ENCODE assay signal across 12 cellular contexts in genomic region chr3:125936891-125937290, GRCh38. TPM values are rescaled to one million over a fixed set of nuclear protein-coding genes. Genes with fewer than 3 reads are reported as not detected.
DNase-seq lines count a peak whose midpoint lies in the region; ATAC-seq, FAIRE-seq and TF ChIP-seq lines count a peak whose summit lies in the region.
"Not testable (repeated sequence)": the region's sequence is repeated elsewhere in the genome, so short reads cannot be mapped to it uniquely, and the experiment has no call there.
"Had no signal": no experiment of that assay in that cellular context is flagged by ENCODE, and none has a peak within 500 bp of the region (broad histone marks: within the 10 kb centered on the region; RNA-seq: fewer than 3 reads in every experiment).

No MANE protein-coding gene starts in this region.

- POLR2A ChIA-PET in HEK293 (lab: Yijun Ruan, JAX) = interaction anchor here (0.6 kb wide), 1 partner anchor 341 kb away, joined by 3 read pairs; no protein-coding TSS in a partner anchor
- POLR2A ChIA-PET in Panc1 (lab: Charles Lee); K562 (lab: Yijun Ruan, JAX); HepG2 (lab: Yijun Ruan, JAX): not testable (repeated sequence)

- not testable (repeated sequence) for H3K36me3 ChIP-seq in HEK293 (ENCODE audit: control insufficient read depth in 2 of 2, insufficient read depth in 1 of 2, low read length in 2 of 2); Panc1 (ENCODE audit: control insufficient read depth, insufficient read depth, low read length); K562 (ENCODE audit: control insufficient read depth, insufficient read depth, low read length); HepG2 (replicated peaks in 1 of 2; ENCODE audit: control insufficient read depth in 1 of 2, insufficient read depth in 2 of 2, low read length in 2 of 2); suprapubic skin

- H3K4me2 ChIP-seq in K562 (ENCODE audit: insufficient read depth, low read length); HepG2 (ENCODE audit: low read depth, low read length): not testable (repeated sequence)

- H2AFZ ChIP-seq in K562 (ENCODE audit: low read depth, low read length); HepG2 (ENCODE audit: low read length): not testable (repeated sequence)

- not testable (repeated sequence) for H3K4me1 ChIP-seq in HEK293 (ENCODE audit: control insufficient read depth, insufficient read depth, low read length); Panc1 (ENCODE audit: control insufficient read depth, insufficient read depth, low read length); K562 (replicated peaks in 1 of 2; ENCODE audit: control insufficient read depth in 2 of 2, insufficient read depth in 2 of 2, low read length in 2 of 2); suprapubic skin
- peaks cover 43% of the 10 kb centered on the region for H3K4me1 ChIP-seq in HepG2 (ENCODE audit: insufficient read depth, low read length)

- not testable (repeated sequence) for H4K20me1 ChIP-seq in K562 (replicated peaks; ENCODE audit: control insufficient read depth, insufficient read depth, low read length); HepG2 (ENCODE audit: insufficient read depth, low read length)

- H3K27me3 ChIP-seq in Panc1 (ENCODE audit: control insufficient read depth, insufficient read depth, low read length); K562 (ENCODE audit: control insufficient read depth in 2 of 2, insufficient read depth in 2 of 2, low read length in 2 of 2); HepG2 (ENCODE audit: control insufficient read depth in 1 of 2, insufficient read depth in 2 of 2, low read length in 2 of 2); suprapubic skin: not testable (repeated sequence)

- H3K36me3 Mint-ChIP-seq in Calu3 (ENCODE audit: insufficient read depth, unreplicated experiment) = not testable (repeated sequence)

- WGBS in K562 (ENCODE audit: insufficient coverage, low coverage, missing lambda C conversion rate) = no CpG with 5 or more reads among the region's 13 CpGs
- no CpG with 5 or more reads among the region's 13 CpGs for WGBS in HepG2 (ENCODE audit: low lambda C conversion rate)
- 67% methylated on average over 12 of the region's 13 CpGs for WGBS in suprapubic skin

- not testable (repeated sequence) for TF ChIP-seq POLR2A in K562 (conservative IDR thresholded peaks at IDR 0.05); HepG2 (IDR thresholded peaks at IDR 0.05; ENCODE audit: insufficient read depth in 1 of 2, low read depth in 2 of 2, low read length in 2 of 2); suprapubic skin (IDR thresholded peaks at IDR 0.05)

- CTCF ChIA-PET in Calu3 (lab: Charles Lee); Panc1 (lab: Charles Lee); K562 (lab: Yijun Ruan, JAX; ENCODE audit: low intra/inter-chr PET ratio); HepG2 (lab: Yijun Ruan, JAX; ENCODE audit: low intra/inter-chr PET ratio, low total read pairs): not testable (repeated sequence)
- CTCF ChIA-PET in HEK293 (lab: Yijun Ruan, JAX) = interaction anchor here (0.6 to 1.1 kb wide), 2 partner anchors 35 to 276 kb away, joined by 3 to 4 read pairs; no protein-coding TSS in a partner anchor

- H3K27me3 Mint-ChIP-seq in Calu3 (ENCODE audit: unreplicated experiment) = peaks cover 27% of the 10 kb centered on the region

- H3K9ac ChIP-seq in K562 (ENCODE audit: insufficient read depth in 1 of 2, low read depth in 2 of 2, low read length in 2 of 2); HepG2 (ENCODE audit: insufficient read depth, low read depth, low read length): not testable (repeated sequence)

- TF ChIP-seq CTCF in Calu3 (IDR thresholded peaks at IDR 0.05; ENCODE audit: unreplicated experiment); HEK293 (tag by site-specific recombination; IDR thresholded peaks at IDR 0.05); Panc1 (IDR thresholded peaks at IDR 0.05); K562 (IDR thresholded peaks at IDR 0.05 in 2 of 3, conservative IDR thresholded peaks at IDR 0.05 in 1 of 3; ENCODE audit: insufficient read depth in 2 of 3, low read depth in 1 of 3, low read length in 3 of 3); HepG2 (CRISPR knock-in tag; IDR thresholded peaks at IDR 0.05); suprapubic skin (IDR thresholded peaks at IDR 0.05): not testable (repeated sequence)

- H3K4me1 Mint-ChIP-seq in Calu3 (ENCODE audit: low read depth, unreplicated experiment) = peaks cover 26% of the 10 kb centered on the region

- in situ Hi-C loops in Panc1 (cut with HindIII; ENCODE audit: low pct_unique_long_range_greater_than_20kb, low sequenced_read_pairs); K562 (cut with MboI); HepG2 (cut with HindIII; ENCODE audit: extremely low pct_ligation_motif_present, low pct_unique_long_range_greater_than_20kb): not testable (repeated sequence)

- H3K27ac ChIP-seq in HEK293 (ENCODE audit: extremely low read depth, low read depth, low read length); Panc1 (ENCODE audit: low read length); K562 (ENCODE audit: extremely low read depth, low read depth, low read length); HepG2 (ENCODE audit: extremely low read length, insufficient read depth, low read length); suprapubic skin: not testable (repeated sequence)

- H3K4me3 ChIP-seq in HEK293 (ENCODE audit: low read depth, low read length); K562; HepG2 (replicated peaks in 1 of 3; ENCODE audit: insufficient read depth in 1 of 3, low read depth in 2 of 3, low read length in 3 of 3): not testable (repeated sequence)
- H3K4me3 ChIP-seq in Panc1 (ENCODE audit: low read depth in 2 of 2, low read length in 2 of 2) (peak overlapping the region; percentile 24 to 38; a peak in 2 of 4 replicates), suprapubic skin (peak overlapping the region; percentile 16)

- peak overlapping the region; percentile 57 for H3K4me3 Mint-ChIP-seq in Calu3 (ENCODE audit: low read depth, unreplicated experiment)

- FAIRE-seq in K562 (lab: Jason Lieb, UNC); HepG2 (lab: Jason Lieb, UNC): not testable (repeated sequence)

- not testable (repeated sequence) for H3K9me1 ChIP-seq in K562 (ENCODE audit: control insufficient read depth, insufficient read depth, low read length)

- not testable (repeated sequence) for BruUV-seq in Calu3 (replicated peaks; lab: Mats Ljungman, UMichigan); Panc1 (replicated peaks; lab: Mats Ljungman, UMichigan); K562 (replicated peaks; lab: Mats Ljungman, UMichigan); HepG2 (replicated peaks; lab: Mats Ljungman, UMichigan)

- ATAC-seq in Panc1, K562: not testable (repeated sequence)
- peak; percentile 55 for ATAC-seq in HepG2

- not testable (repeated sequence) for H3K9me3 Mint-ChIP-seq in Calu3 (ENCODE audit: low read depth, unreplicated experiment)

- TF ChIP-seq RAD21 in K562 (CRISPR knock-in tag; conservative IDR thresholded peaks at IDR 0.05 in 1 of 2, IDR thresholded peaks at IDR 0.05 in 1 of 2); HepG2 (CRISPR knock-in tag; IDR thresholded peaks at IDR 0.05): not testable (repeated sequence)

- H3K79me2 ChIP-seq in K562 (ENCODE audit: control insufficient read depth, insufficient read depth, low read length); HepG2 (ENCODE audit: insufficient read depth, low read length): not testable (repeated sequence)

- H3K9me3 ChIP-seq in HEK293 (ENCODE audit: control insufficient read depth, insufficient read depth, low read depth, low read length); Panc1 (ENCODE audit: control insufficient read depth, insufficient read depth, low read depth, low read length); K562 (replicated peaks; ENCODE audit: control insufficient read depth, insufficient read depth, low read depth, low read length); HepG2 (ENCODE audit: low read length); suprapubic skin: not testable (repeated sequence)

- DNase-seq in Calu3 = peak; percentile 51
- DNase-seq in Panc1 (ENCODE audit: low read depth, low spot score); K562 (ENCODE audit: extremely low read depth in 1 of 4, low spot score in 3 of 4); HepG2 (ENCODE audit: low spot score); suprapubic skin (ENCODE audit: low spot score in 2 of 2): not testable (repeated sequence)

- not testable (repeated sequence) for H3K27ac Mint-ChIP-seq in Calu3 (ENCODE audit: unreplicated experiment)

- intact Hi-C loops in Calu3 (cut with micrococcal nuclease; ENCODE audit: unreplicated experiment); Panc1 (cut with micrococcal nuclease; ENCODE audit: unreplicated experiment); K562 (cut with micrococcal nuclease): not testable (repeated sequence)
- intact Hi-C loops in HepG2 (cut with micrococcal nuclease; ENCODE audit: unreplicated experiment) = loop anchor here (5.0 kb wide), 1 partner anchor 170 kb away; no protein-coding TSS in a partner anchor

- not testable (repeated sequence) for TF ChIP-seq EP300 in K562 (IDR thresholded peaks at IDR 0.05; ENCODE audit: low read length); HepG2 (IDR thresholded peaks at IDR 0.05; ENCODE audit: low read depth in 2 of 2, low read length in 2 of 2); HepG2 (CRISPR knock-in tag; IDR thresholded peaks at IDR 0.05; ENCODE audit: borderline replicate concordance); suprapubic skin (IDR thresholded peaks at IDR 0.05)

RNA-seq across cellular contexts. Expression of gene ROPN1B, which starts 32.1 kb away (rescaled TPM):
- 0.76 and 0.92 TPM in 2 replicates for total RNA-seq in Calu3 (2022)
- 0.26 TPM for total RNA-seq in Panc1 (2021; ENCODE audit: unreplicated experiment)
- not detected for polyA plus RNA-seq in Panc1 (2012; ENCODE audit: insufficient read length)
- total RNA-seq in K562 (2011; cell fraction: chromatin; rRNA removed; ENCODE audit: low replicate concordance) = not detected in 2 replicates
- not detected in 2 replicates for total RNA-seq in K562 (2011; cell fraction: nucleolus; rRNA removed)
- not detected in 2 replicates for total RNA-seq in K562 (2011; cell fraction: nucleoplasm; rRNA removed)
- not detected in 2 replicates for total RNA-seq in K562 (2014; rRNA removed)
- total RNA-seq in K562 (2014; rRNA removed; fragmentation: Illumina TruSeq; extraction: Trizol) = not detected in 2 replicates
- total RNA-seq in K562 (2015; rRNA removed; fragmentation: Illumina TruSeq; extraction: Trizol) = not detected in 2 replicates
- total RNA-seq in K562 (2021) = not detected in 2 replicates
- polyA plus RNA-seq in K562 (2011; rRNA removed) = not detected in 2 replicates
- not detected in 2 replicates for polyA plus RNA-seq in K562 (2011; cell fraction: cytosol; rRNA removed)
- not detected in 2 replicates for polyA plus RNA-seq in K562 (2011; cell fraction: nucleus; rRNA removed)
- not detected in 2 replicates for polyA plus RNA-seq in K562 (2012)
- not detected in 2 replicates for polyA plus RNA-seq in K562 (2014; fragmentation: Illumina TruSeq; extraction: Trizol)
- polyA plus RNA-seq in K562 (2014; fragmentation: Nextera tagmentation; extraction: Ambion mirVana) = not detected
- not detected in 2 replicates for polyA plus RNA-seq in K562 (2014; rRNA removed)
- not detected in 2 replicates for polyA minus RNA-seq in K562 (2011; rRNA and poly(A)+ RNA removed)
- polyA minus RNA-seq in K562 (2011; cell fraction: cytosol; rRNA and poly(A)+ RNA removed) = not detected in 2 replicates
- not detected in 2 replicates for polyA minus RNA-seq in K562 (2011; cell fraction: nucleus; rRNA and poly(A)+ RNA removed)
- total RNA-seq in HepG2 (2016; rRNA removed; fragmentation: Illumina TruSeq; extraction: Trizol) = not detected in 2 replicates
- total RNA-seq in HepG2 (2016; cell fraction: cytosol; rRNA removed; fragmentation: Illumina TruSeq; extraction: Trizol; ENCODE audit: low read depth) = not detected in 2 replicates
- not detected in 2 replicates for total RNA-seq in HepG2 (2016; cell fraction: insoluble cytoplasmic fraction; rRNA removed; fragmentation: Illumina TruSeq; extraction: Trizol)
- total RNA-seq in HepG2 (2016; cell fraction: membrane; rRNA removed; fragmentation: Illumina TruSeq; extraction: Trizol) = not detected in 2 replicates
- total RNA-seq in HepG2 (2016; cell fraction: nucleus; rRNA removed; fragmentation: Illumina TruSeq; extraction: Trizol) = not detected in 2 replicates
- polyA plus RNA-seq in HepG2 (2011; rRNA removed) = not detected in 2 replicates
- not detected in 2 replicates for polyA plus RNA-seq in HepG2 (2011; cell fraction: cytosol; rRNA removed)
- polyA plus RNA-seq in HepG2 (2011; cell fraction: nucleus; rRNA removed) = not detected in 2 replicates
- 0.12 TPM in 1 of 2 replicates, not detected in the other for polyA plus RNA-seq in HepG2 (2012)
- not detected in 2 replicates for polyA plus RNA-seq in HepG2 (2016; cell fraction: cytosol; fragmentation: Illumina TruSeq; extraction: Trizol; ENCODE audit: low read depth)
- polyA plus RNA-seq in HepG2 (2016; cell fraction: insoluble cytoplasmic fraction; fragmentation: Illumina TruSeq; extraction: Trizol; ENCODE audit: low read depth) = not detected in 2 replicates
- polyA plus RNA-seq in HepG2 (2016; cell fraction: membrane; fragmentation: Illumina TruSeq; extraction: Trizol; ENCODE audit: low read depth) = not detected in 2 replicates
- not detected in 2 replicates for polyA plus RNA-seq in HepG2 (2016; cell fraction: nucleus; fragmentation: Illumina TruSeq; extraction: Trizol; ENCODE audit: insufficient read depth, low read depth)
- 0.26 TPM in 1 of 2 replicates, not detected in the other for polyA minus RNA-seq in HepG2 (2011; rRNA and poly(A)+ RNA removed; ENCODE audit: low replicate concordance)
- polyA minus RNA-seq in HepG2 (2011; cell fraction: cytosol; rRNA and poly(A)+ RNA removed) = not detected in 2 replicates
- not detected in 2 replicates for polyA minus RNA-seq in HepG2 (2011; cell fraction: nucleus; rRNA and poly(A)+ RNA removed)
- 10 to 100 TPM in 3 of 4 donors, 1 to 10 TPM in 1; 8.6 to 27.6 (median 14.4) TPM for total RNA-seq in suprapubic skin
- total RNA-seq: CD8-positive, alpha-beta memory T cell; H1; H7; HFFc6 had no signal
- polyA plus RNA-seq: A549; CD14-positive monocyte; CD8-positive, alpha-beta memory T cell had no signal
